Comparison of ENCODE assay signal across 14 cellular contexts in the genomic region with DNA sequence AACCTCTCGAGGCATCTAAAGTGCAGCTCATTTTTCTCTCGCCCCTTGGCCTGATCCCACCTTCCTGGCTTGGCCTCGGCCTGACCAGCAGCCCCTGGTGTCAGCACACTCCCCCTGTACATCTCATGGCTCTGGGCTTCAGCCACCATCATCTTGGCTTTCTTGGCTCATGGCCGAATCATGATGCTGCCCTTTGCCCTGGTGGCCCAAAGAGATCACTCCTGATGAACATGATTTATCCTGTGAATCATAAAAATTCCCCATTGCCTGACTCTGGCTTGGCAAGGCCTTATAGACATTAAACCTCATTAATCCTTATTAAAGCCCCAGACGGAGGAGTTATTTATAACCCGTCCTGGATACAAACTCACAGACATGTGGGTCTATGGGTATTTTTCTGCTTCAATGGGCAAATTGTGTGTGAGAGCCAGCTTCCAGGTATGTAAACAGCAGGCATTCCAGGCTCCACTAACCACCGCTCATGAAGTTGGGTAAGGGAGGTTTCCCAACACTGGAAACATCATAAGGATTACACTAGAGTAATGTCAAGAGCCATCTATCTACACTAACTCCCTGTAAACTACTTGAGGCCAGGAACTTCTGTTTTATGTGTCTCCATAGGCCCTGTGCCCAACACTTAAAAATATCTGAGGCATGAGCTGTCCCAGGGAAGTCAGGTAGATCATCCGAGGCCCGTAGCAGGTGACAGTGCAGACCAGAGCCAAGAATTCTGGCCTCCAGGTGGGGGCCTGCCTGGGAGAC.
DNase-seq lines count a peak whose midpoint lies in the region; ATAC-seq and TF ChIP-seq lines count a peak whose summit lies in the region.
"Had no signal": no experiment of that assay in that cellular context is flagged by ENCODE, and none has a peak within 500 bp of the region (broad histone marks: within the 10 kb centered on the region; RNA-seq: fewer than 3 reads in every experiment).

No MANE protein-coding gene starts in this region.

- H3K4ac ChIP-seq in IMR-90 (ENCODE audit: low read depth, low read length): peak overlapping the region; percentile 77

- H2BK20ac ChIP-seq in IMR-90 (ENCODE audit: low read depth, low read length): peak overlapping the region; percentile 82

- no peak overlapping the region for H3K4me3 Mint-ChIP-seq in activated T-helper 17 cell treated with anti-CD3 and anti-CD28 coated beads, Interleukin-2, amount 50 U/mL, for 72 hours
- H3K4me3 Mint-ChIP-seq: activated T-cell treated with anti-CD3 and anti-CD28 coated beads, Interleukin-2, amount 50 U/mL, for 72 hours; type B pancreatic cell had no signal

- peak overlapping the region; percentile 77 for H2AK5ac ChIP-seq in IMR-90 (ENCODE audit: low read depth, low read length)

- H3K4me3 ChIP-seq in AG09309 (ENCODE audit: control insufficient read depth, low read depth, low read length): no peak overlapping the region
- H3K4me3 ChIP-seq in IMR-90 (ENCODE audit: insufficient read depth, low read depth, low read length): no peak overlapping the region
- no peak overlapping the region for H3K4me3 ChIP-seq in cardiac fibroblast (replicated peaks in 1 of 2; ENCODE audit: low read depth in 2 of 2, low read length in 2 of 2)
- no peak overlapping the region for H3K4me3 ChIP-seq in left lung
- no peak overlapping the region for H3K4me3 ChIP-seq in sigmoid colon
- H3K4me3 ChIP-seq: ascending aorta, ovary had no signal

- DNase-seq in AG09309 (ENCODE audit: low read depth) (peak; percentile 94), IMR-90 (peak; percentile 94), cardiac fibroblast (ENCODE audit: low read depth in 2 of 2) (peak; percentile 64 to 78), left lung (no peak), HPDE6-E6E7 (ENCODE audit: extremely low spot score) (no peak), sigmoid colon (no peak)
- DNase-seq: activated CD4-positive, alpha-beta T cell treated with anti-CD3 and anti-CD28 coated beads for 1 hour; activated T-cell treated with anti-CD3 and anti-CD28 coated beads, Interleukin-2, amount 50 U/mL, for 72 hours; ovary had no signal

- CTCF ChIA-PET in IMR-90 (lab: Yijun Ruan, JAX): no interaction called here

- H2BK120ac ChIP-seq in IMR-90 (ENCODE audit: low read depth, low read length): peak overlapping the region; percentile 92

- TF ChIP-seq POLR2A in IMR-90 (IDR thresholded peaks at IDR 0.05; ENCODE audit: low read depth, low read length) (no peak), sigmoid colon (IDR thresholded peaks at IDR 0.05) (no peak)

- TF ChIP-seq CTCF in AG09309 (IDR thresholded peaks at IDR 0.05; ENCODE audit: control insufficient read depth, insufficient read depth, low read depth, low read length, missing control alignments) (no peak), IMR-90 (conservative IDR thresholded peaks at IDR 0.05; ENCODE audit: low read depth, low read length) (no peak), cardiac fibroblast (IDR thresholded peaks at IDR 0.05; ENCODE audit: low read depth, low read length) (no peak), left lung (IDR thresholded peaks at IDR 0.05) (no peak), sigmoid colon (IDR thresholded peaks at IDR 0.05) (no peak)

- ATAC-seq in IMR-90 (ENCODE audit: low read depth): peak; percentile 59
- ATAC-seq in left lung: peak; percentile 85
- ATAC-seq in activated T-helper 17 cell treated with anti-CD3 and anti-CD28 coated beads, Interleukin-2, amount 50 U/mL, for 72 hours (replicated peaks): no peak
- no peak for ATAC-seq in HG02623 (IDR thresholded peaks at IDR 0.05; ENCODE audit: unreplicated experiment)
- ATAC-seq: activated T-cell treated with anti-CD3 and anti-CD28 coated beads, Interleukin-2, amount 50 U/mL, for 72 hours; HCT116 had no signal

- dilution Hi-C loops in IMR-90 (cut with HindIII; ENCODE audit: low sequenced_read_pairs, unreplicated experiment): no loop called here

- peak overlapping the region; percentile 79; the same call in 1 of the 2 replicates for H4K5ac ChIP-seq in IMR-90 (ENCODE audit: low read depth, low read length)

- H4K8ac ChIP-seq in IMR-90 (ENCODE audit: low read depth in 2 of 2, low read length in 2 of 2): peak overlapping the region; percentile 14 to 56; a peak in 3 of 4 replicates

- peaks cover 11% of the 10 kb centered on the region for H3K9me1 ChIP-seq in IMR-90 (ENCODE audit: insufficient read depth, low read length)

- H3K27me3 ChIP-seq in IMR-90 (ENCODE audit: control insufficient read depth, insufficient read depth, low read length) (no peaks in the 10 kb centered on the region), left lung (no peaks in the 10 kb centered on the region), sigmoid colon (no peaks in the 10 kb centered on the region)
- H3K27me3 ChIP-seq: ascending aorta, ovary had no signal

- no peak for TF ChIP-seq RAD21 in IMR-90 (IDR thresholded peaks at IDR 0.05; ENCODE audit: low read length)

- no peaks in the 10 kb centered on the region for H3K79me1 ChIP-seq in IMR-90 (ENCODE audit: low read depth in 1 of 2, low read length in 2 of 2)

- H2BK5ac ChIP-seq in IMR-90 (ENCODE audit: low read depth, low read length, poor library complexity, severe bottlenecking): peak overlapping the region; percentile 87

- no peaks in the 10 kb centered on the region for H3K9me3 ChIP-seq in IMR-90 (ENCODE audit: control insufficient read depth, insufficient read depth, low read length)
- no peaks in the 10 kb centered on the region for H3K9me3 ChIP-seq in left lung
- no peaks in the 10 kb centered on the region for H3K9me3 ChIP-seq in sigmoid colon
- H3K9me3 ChIP-seq: ascending aorta had no signal

- H3K4me1 ChIP-seq in IMR-90 (ENCODE audit: control insufficient read depth, insufficient read depth, low read length): peaks cover 17% of the 10 kb centered on the region
- H3K4me1 ChIP-seq in left lung: peaks cover 0 to 6% of the 10 kb centered on the region in 2 donors
- H3K4me1 ChIP-seq in sigmoid colon: no peaks in the 10 kb centered on the region
- H3K4me1 ChIP-seq: ascending aorta had no signal

- no peak overlapping the region for H2AFZ ChIP-seq in IMR-90 (replicated peaks; ENCODE audit: low read length, poor library complexity)

- in situ Hi-C loops in IMR-90 (cut with MboI; ENCODE audit: low sequenced_read_pairs): no loop called here

- H3K27me3 Mint-ChIP-seq in activated T-helper 17 cell treated with anti-CD3 and anti-CD28 coated beads, Interleukin-2, amount 50 U/mL, for 72 hours: peaks cover 24% of the 10 kb centered on the region

- no peaks in the 10 kb centered on the region for H3K9me3 Mint-ChIP-seq in activated T-helper 17 cell treated with anti-CD3 and anti-CD28 coated beads, Interleukin-2, amount 50 U/mL, for 72 hours
- H3K9me3 Mint-ChIP-seq: activated T-cell treated with anti-CD3 and anti-CD28 coated beads, Interleukin-2, amount 50 U/mL, for 72 hours; type B pancreatic cell had no signal

- H3K36me3 Mint-ChIP-seq in activated T-helper 17 cell treated with anti-CD3 and anti-CD28 coated beads, Interleukin-2, amount 50 U/mL, for 72 hours (ENCODE audit: low read depth): no peaks in the 10 kb centered on the region
- H3K36me3 Mint-ChIP-seq: type B pancreatic cell had no signal

- 0 out of 2 replicates have a peak overlapping the region, but pooled peaks have one; percentile 2 for H3K56ac ChIP-seq in IMR-90 (ENCODE audit: extremely low read depth, insufficient read depth, low read length)

- WGBS in IMR-90 (ENCODE audit: extremely low coverage in 2 of 2, insufficient read length in 1 of 2), 2 experiments: 78% methylated on average over 3 of the region's 9 CpGs; no CpG with 5 or more reads in 1 of the 2 experiments
- WGBS in sigmoid colon, 2 donors: 75 to 80% methylated on average over 9 of the region's 9 CpGs

- no peaks in the 10 kb centered on the region for H3K4me1 Mint-ChIP-seq in activated T-helper 17 cell treated with anti-CD3 and anti-CD28 coated beads, Interleukin-2, amount 50 U/mL, for 72 hours

- H3K9ac ChIP-seq in IMR-90 (ENCODE audit: low read depth, low read length): no peak overlapping the region

- peak overlapping the region; percentile 41; the same call in 1 of the 2 replicates for H3K23ac ChIP-seq in IMR-90 (ENCODE audit: low read depth, low read length)

- peak overlapping the region; percentile 69; the same call in 1 of the 2 replicates for H4K91ac ChIP-seq in IMR-90 (ENCODE audit: insufficient read depth, low read depth, low read length)

- peak overlapping the region; percentile 68; the same call in 2 of the 3 replicates for H2BK15ac ChIP-seq in IMR-90 (ENCODE audit: low read depth, low read length)

- no TSS peak for BruUV-seq in IMR-90 (replicated peaks; lab: Mats Ljungman, UMichigan)

- H3K14ac ChIP-seq in IMR-90 (replicated peaks; ENCODE audit: low read depth, low read length): peak overlapping the region; percentile 47

- H2AK9ac ChIP-seq in IMR-90 (replicated peaks; ENCODE audit: low read depth, low read length, poor library complexity): no peak overlapping the region

- no peak overlapping the region for H3K27ac Mint-ChIP-seq in activated T-helper 17 cell treated with anti-CD3 and anti-CD28 coated beads, Interleukin-2, amount 50 U/mL, for 72 hours
- H3K27ac Mint-ChIP-seq: activated T-cell treated with anti-CD3 and anti-CD28 coated beads, Interleukin-2, amount 50 U/mL, for 72 hours; type B pancreatic cell had no signal

- H3K4me2 ChIP-seq in IMR-90 (ENCODE audit: low read depth, low read length): no peak overlapping the region

- TF ChIP-seq EP300 in sigmoid colon (IDR thresholded peaks at IDR 0.05): no peak

- POLR2A ChIA-PET in IMR-90 (lab: Charles Lee; ENCODE audit: unreplicated experiment): no interaction called here

- H3K18ac ChIP-seq in IMR-90 (ENCODE audit: low read depth, low read length): peak overlapping the region; percentile 67

- no peaks in the 10 kb centered on the region for H4K20me1 ChIP-seq in IMR-90 (ENCODE audit: insufficient read depth, low read length)

- intact Hi-C loops in IMR-90 (cut with micrococcal nuclease) (loop anchor here (2.0 kb wide), 1 partner anchor 203 kb away; the partner anchor contains the start of gene EML5), left lung (cut with DNase I) (no loop called here), sigmoid colon (cut with DNase I) (no loop called here)

- H3K36me3 ChIP-seq in IMR-90 (ENCODE audit: control insufficient read depth, insufficient read depth, low read length) (no peaks in the 10 kb centered on the region), left lung (no peaks in the 10 kb centered on the region), sigmoid colon (no peaks in the 10 kb centered on the region)
- H3K36me3 ChIP-seq: ascending aorta, ovary had no signal

- H3K27ac ChIP-seq in IMR-90 (ENCODE audit: insufficient read depth, low read length) (peak overlapping the region; percentile 62), left lung (no peak overlapping the region), sigmoid colon (no peak overlapping the region)
- H3K27ac ChIP-seq: ascending aorta, ovary had no signal

TF ChIP-seq in IMR-90, 13 proteins besides CTCF, POLR2A, EP300 and RAD21 (continues in another document):
- TF ChIP-seq CHD1 (IDR thresholded peaks at IDR 0.05; ENCODE audit: low read depth, low read length) (no peak), MAZ (IDR thresholded peaks at IDR 0.05; ENCODE audit: borderline replicate concordance, low read depth, low read length) (no peak), NFE2L2 (IDR thresholded peaks at IDR 0.05; ENCODE audit: low read depth, low read length) (no peak; the same call in 1 of the 2 replicates)

Comparison
In these comparisons a context has a peak if more than half of its experiments do, and no peak if none do; other contexts are left out.
1. DNase-seq: peak in AG09309 (single experiment), IMR-90 (single experiment) and cardiac fibroblast (2 of 2); none in left lung (0 of 2), HPDE6-E6E7 (single experiment) and sigmoid colon (single experiment).
2. ATAC-seq: peak in IMR-90 (single experiment) and left lung (single experiment); none in activated T-helper 17 cell treated with anti-CD3 and anti-CD28 coated beads, Interleukin-2, amount 50 U/mL, for 72 hours (single experiment) and HG02623 (single experiment).